Comparison of ENCODE assay signal across 2 cellular contexts in the genomic region with DNA sequence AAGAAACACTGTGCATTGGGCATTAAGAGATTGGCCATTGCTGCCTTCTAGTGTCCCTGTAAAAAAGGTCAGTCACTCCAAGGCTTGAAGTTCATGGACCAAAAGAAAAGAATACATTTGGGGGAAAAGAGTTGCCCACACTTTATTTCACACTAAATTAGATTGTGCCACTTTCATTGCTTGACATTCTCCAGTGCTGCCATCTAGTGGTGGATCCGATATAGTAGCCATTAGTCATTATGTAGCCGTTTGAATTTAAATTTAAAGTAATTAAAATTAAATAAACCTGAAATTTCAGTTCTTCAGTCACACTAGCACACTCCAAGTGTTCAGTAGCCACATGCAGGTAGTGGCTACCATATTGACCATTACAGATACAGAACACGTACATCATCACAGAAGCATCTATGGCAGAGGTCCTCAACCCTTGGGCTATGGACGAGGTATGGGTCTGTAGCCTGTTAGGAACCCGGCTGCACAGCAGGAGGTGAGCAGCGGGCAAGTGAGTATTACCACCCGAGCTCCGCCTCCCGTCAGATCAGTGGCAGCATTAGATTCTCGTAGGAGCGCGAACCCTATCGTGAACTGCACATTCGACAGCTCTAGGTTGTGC.
TF ChIP-seq lines count a peak whose summit lies in the region.

No MANE protein-coding gene starts in this region.

TF ChIP-seq in K562, 482 proteins besides CTCF, POLR2A, EP300 and RAD21 (continued from another document):
- TF ChIP-seq GATAD2A (IDR thresholded peaks at IDR 0.05) = no peak
TF ChIP-seq in K562: peak in this region for 0.

TF ChIP-seq in liver, 16 proteins besides CTCF, POLR2A, EP300 and RAD21:
- TF ChIP-seq, protein P1, sequence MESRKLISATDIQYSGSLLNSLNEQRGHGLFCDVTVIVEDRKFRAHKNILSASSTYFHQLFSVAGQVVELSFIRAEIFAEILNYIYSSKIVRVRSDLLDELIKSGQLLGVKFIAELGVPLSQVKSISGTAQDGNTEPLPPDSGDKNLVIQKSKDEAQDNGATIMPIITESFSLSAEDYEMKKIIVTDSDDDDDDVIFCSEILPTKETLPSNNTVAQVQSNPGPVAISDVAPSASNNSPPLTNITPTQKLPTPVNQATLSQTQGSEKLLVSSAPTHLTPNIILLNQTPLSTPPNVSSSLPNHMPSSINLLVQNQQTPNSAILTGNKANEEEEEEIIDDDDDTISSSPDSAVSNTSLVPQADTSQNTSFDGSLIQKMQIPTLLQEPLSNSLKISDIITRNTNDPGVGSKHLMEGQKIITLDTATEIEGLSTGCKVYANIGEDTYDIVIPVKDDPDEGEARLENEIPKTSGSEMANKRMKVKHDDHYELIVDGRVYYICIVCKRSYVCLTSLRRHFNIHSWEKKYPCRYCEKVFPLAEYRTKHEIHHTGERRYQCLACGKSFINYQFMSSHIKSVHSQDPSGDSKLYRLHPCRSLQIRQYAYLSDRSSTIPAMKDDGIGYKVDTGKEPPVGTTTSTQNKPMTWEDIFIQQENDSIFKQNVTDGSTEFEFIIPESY (IDR thresholded peaks at IDR 0.05) = no peak
- TF ChIP-seq, protein P2, sequence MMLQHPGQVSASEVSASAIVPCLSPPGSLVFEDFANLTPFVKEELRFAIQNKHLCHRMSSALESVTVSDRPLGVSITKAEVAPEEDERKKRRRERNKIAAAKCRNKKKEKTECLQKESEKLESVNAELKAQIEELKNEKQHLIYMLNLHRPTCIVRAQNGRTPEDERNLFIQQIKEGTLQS (IDR thresholded peaks at IDR 0.05) = no peak
- TF ChIP-seq YY1 (IDR thresholded peaks at IDR 0.05) = no peak
- TF ChIP-seq FOXA2 (IDR thresholded peaks at IDR 0.05) = no peak
- no peak for TF ChIP-seq EGR1 (IDR thresholded peaks at IDR 0.05; ENCODE audit: low read depth in 2 of 2)
- TF ChIP-seq JUND (IDR thresholded peaks at IDR 0.05) = no peak
